ENCODE assay signal across 6 cellular contexts in genomic region chr11:574632-575323, GRCh38. TPM values are rescaled to one million over a fixed set of nuclear protein-coding genes. Genes with fewer than 3 reads are reported as not detected.
DNase-seq lines count a peak whose midpoint lies in the region; ATAC-seq and TF ChIP-seq lines count a peak whose summit lies in the region.

No MANE protein-coding gene starts in this region.

- H3K27ac ChIP-seq in C4-2B (peak overlapping the region; percentile 97), SK-N-MC (peak overlapping the region; percentile 91; the same call in 1 of the 2 replicates)

- no peaks in the 10 kb centered on the region for H3K9me3 ChIP-seq in SK-N-MC (ENCODE audit: low read depth, low read length)

- peak overlapping the region; percentile 74 for H3K9ac ChIP-seq in SK-N-MC (ENCODE audit: insufficient read length)

- no peaks in the 10 kb centered on the region; the same call in 1 of the 2 replicates for H3K36me3 ChIP-seq in SK-N-MC (ENCODE audit: insufficient read depth, low read length)

- peak overlapping the region; percentile 92 for H3K4me3 ChIP-seq in SK-N-MC

- TF ChIP-seq CTCF in C4-2B (conservative IDR thresholded peaks at IDR 0.05): no peak

- intact Hi-C loops in left colon (cut with DNase I, micrococcal nuclease): no loop called here

- no peak for DNase-seq in SK-N-MC (ENCODE audit: low read depth, low spot score)
- DNase-seq in left colon: peak in 1 of 2 donors; percentile 57
- no peak for DNase-seq in NCI-H2029 treated with DMSO at 0.1 percent for 48 hours (lab: John Stamatoyannopoulos, UW)
- no peak for DNase-seq in activated CD4-positive, alpha-beta T cell treated with anti-CD3 and anti-CD28 coated beads for 1 hour
- DNase-seq in amygdala (lab: John Stamatoyannopoulos, UW): no peak

- peak; percentile 13 for ATAC-seq in left colon

RNA-seq across cellular contexts. Expression of gene PHRF1, which starts 1.5 kb away (rescaled TPM):
- 10 to 100 TPM; 31.0 to 33.0 TPM for total RNA-seq in left colon

RNA-seq across cellular contexts. Expression of gene RASSF7, which starts 14.0 kb away (rescaled TPM):
- total RNA-seq in left colon: 100 to 1,000 TPM in 1 of 2 donors, 10 to 100 TPM in 1; 90.9 to 117 TPM

RNA-seq across cellular contexts. Expression of gene LMNTD2, which starts 14.2 kb away (rescaled TPM):
- 10 to 100 TPM; 13.6 to 15.3 TPM for total RNA-seq in left colon

RNA-seq across cellular contexts. Expression of gene LRRC56, which starts 37.5 kb away (rescaled TPM):
- total RNA-seq in left colon: 1 to 10 TPM; 3.7 to 4.7 TPM

RNA-seq across cellular contexts. Expression of gene HRAS, which starts 39.4 kb away (rescaled TPM):
- 10 to 100 TPM; 42.3 to 58.1 TPM for total RNA-seq in left colon
